Comparison of ENCODE assay signal across 15 cellular contexts in genomic region chr11:47587733-47588326, GRCh38. TPM values are rescaled to one million over a fixed set of nuclear protein-coding genes. Genes with fewer than 3 reads are reported as not detected.
DNase-seq lines count a peak whose midpoint lies in the region; ATAC-seq, FAIRE-seq and TF ChIP-seq lines count a peak whose summit lies in the region.
"Had no signal": no experiment of that assay in that cellular context is flagged by ENCODE, and none has a peak within 500 bp of the region (broad histone marks: within the 10 kb centered on the region; RNA-seq: fewer than 3 reads in every experiment).

No MANE protein-coding gene starts in this region.

- no peak overlapping the region for H3K4me3 Mint-ChIP-seq in stimulated activated memory B cell treated with anti-CD40 and anti-IgM and Interleukin-4, amounts not matched to agents 10 μg/mL and 1 μg/mL and 100 μg/mL, for 72 hours
- no peak overlapping the region for H3K4me3 Mint-ChIP-seq in activated T-helper 1 cell treated with anti-CD3 and anti-CD28 coated beads, Interleukin-12 subunit alpha, Interleukin-12 subunit beta, Interleukin-2, Interleukin-4 antibody, amounts not matched to agents 30 ng/mL and 10 ng/mL and 1 ng/mL, durations not matched to agents 14 hours and 24 hours and 36 hours
- H3K4me3 Mint-ChIP-seq in activated T-helper 17 cell treated with anti-CD3 and anti-CD28 coated beads, Interleukin-2, amount 50 U/mL, for 72 hours: no peak overlapping the region
- H3K4me3 Mint-ChIP-seq: CD4-positive, alpha-beta memory T cell had no signal

- H3K4me2 ChIP-seq in HepG2 (ENCODE audit: low read depth, low read length): peak overlapping the region; percentile 91

- no peaks in the 10 kb centered on the region for H3K4me1 ChIP-seq in HEK293 (ENCODE audit: control insufficient read depth, insufficient read depth, low read length)
- peaks cover 51% of the 10 kb centered on the region for H3K4me1 ChIP-seq in HepG2 (ENCODE audit: insufficient read depth, low read length)

- H2AFZ ChIP-seq in HepG2 (ENCODE audit: low read length): peak overlapping the region; percentile 39

- ATAC-seq in HepG2 (peak; percentile 64), GM18517 (IDR thresholded peaks at IDR 0.05; ENCODE audit: unreplicated experiment) (no peak)
- peak; percentile 5 for ATAC-seq in stimulated activated memory B cell treated with anti-CD40 and anti-IgM and Interleukin-4, amounts not matched to agents 10 μg/mL and 1 μg/mL and 100 μg/mL, for 72 hours
- no peak for ATAC-seq in activated T-helper 17 cell treated with anti-CD3 and anti-CD28 coated beads, Interleukin-2, amount 50 U/mL, for 72 hours (replicated peaks)

- TF ChIP-seq EP300 in HepG2 (IDR thresholded peaks at IDR 0.05; ENCODE audit: low read depth in 2 of 2, low read length in 2 of 2) (no peak), HepG2 (CRISPR knock-in tag; IDR thresholded peaks at IDR 0.05; ENCODE audit: borderline replicate concordance) (no peak)

- no TSS peak for BruUV-seq in HepG2 (replicated peaks; lab: Mats Ljungman, UMichigan)

- POLR2A ChIA-PET in HEK293 (lab: Yijun Ruan, JAX) (no interaction called here), HepG2 (lab: Yijun Ruan, JAX) (interaction anchor here (0.7 to 1.6 kb wide), 6 partner anchors 8 to 136 kb away, joined by 3 to 10 read pairs (median 4); partner anchors contain the start of genes KBTBD4 and NDUFS3)

- H3K36me3 Mint-ChIP-seq in stimulated activated memory B cell treated with anti-CD40 and anti-IgM and Interleukin-4, amounts not matched to agents 10 μg/mL and 1 μg/mL and 100 μg/mL, for 72 hours: peaks cover 25% of the 10 kb centered on the region
- peaks cover 10% of the 10 kb centered on the region for H3K36me3 Mint-ChIP-seq in activated T-helper 1 cell treated with anti-CD3 and anti-CD28 coated beads, Interleukin-12 subunit alpha, Interleukin-12 subunit beta, Interleukin-2, Interleukin-4 antibody, amounts not matched to agents 30 ng/mL and 10 ng/mL and 1 ng/mL, durations not matched to agents 14 hours and 24 hours and 36 hours (ENCODE audit: low read depth)
- peaks cover 29% of the 10 kb centered on the region for H3K36me3 Mint-ChIP-seq in activated T-helper 17 cell treated with anti-CD3 and anti-CD28 coated beads, Interleukin-2, amount 50 U/mL, for 72 hours (ENCODE audit: low read depth)

- H3K9me3 Mint-ChIP-seq in stimulated activated memory B cell treated with anti-CD40 and anti-IgM and Interleukin-4, amounts not matched to agents 10 μg/mL and 1 μg/mL and 100 μg/mL, for 72 hours: no peaks in the 10 kb centered on the region
- H3K9me3 Mint-ChIP-seq in activated T-helper 1 cell treated with anti-CD3 and anti-CD28 coated beads, Interleukin-12 subunit alpha, Interleukin-12 subunit beta, Interleukin-2, Interleukin-4 antibody, amounts not matched to agents 30 ng/mL and 10 ng/mL and 1 ng/mL, durations not matched to agents 14 hours and 24 hours and 36 hours: no peaks in the 10 kb centered on the region
- no peaks in the 10 kb centered on the region for H3K9me3 Mint-ChIP-seq in activated T-helper 17 cell treated with anti-CD3 and anti-CD28 coated beads, Interleukin-2, amount 50 U/mL, for 72 hours
- H3K9me3 Mint-ChIP-seq: CD4-positive, alpha-beta memory T cell had no signal

- no peak for TF ChIP-seq CTCF in HEK293 (tag by site-specific recombination; IDR thresholded peaks at IDR 0.05)
- no peak for TF ChIP-seq CTCF in HepG2 (CRISPR knock-in tag; IDR thresholded peaks at IDR 0.05)

- peaks cover 0 to 3% of the 10 kb centered on the region in 2 experiments; a peak in 3 of 5 replicates for H3K27me3 ChIP-seq in HepG2 (ENCODE audit: control insufficient read depth in 1 of 2, insufficient read depth in 2 of 2, low read length in 2 of 2)

- no peaks in the 10 kb centered on the region for H4K20me1 ChIP-seq in HepG2 (ENCODE audit: insufficient read depth, low read length)

- CTCF ChIA-PET in HEK293 (lab: Yijun Ruan, JAX) (no interaction called here), HepG2 (lab: Yijun Ruan, JAX; ENCODE audit: low intra/inter-chr PET ratio, low total read pairs) (no interaction called here)

- DNase-seq in UCSD-AML1 (lab: John Stamatoyannopoulos, UW; ENCODE audit: unreplicated experiment) (peak; percentile 25), HepG2 (ENCODE audit: low spot score) (no peak)
- no peak for DNase-seq in stimulated activated CD4-positive, alpha-beta T cell treated with anti-CD3 and anti-CD28 coated beads, Interleukin-4, amount 100 ng/mL, for 24 hours
- DNase-seq in activated T-helper 1 cell treated with anti-CD3 and anti-CD28 coated beads, Interleukin-12 subunit alpha, Interleukin-12 subunit beta, Interleukin-2, Interleukin-4 antibody, amounts not matched to agents 30 ng/mL and 10 ng/mL and 1 ng/mL, durations not matched to agents 14 hours and 24 hours and 36 hours (ENCODE audit: low spot score): no peak
- DNase-seq: activated CD4-positive, alpha-beta T cell treated with anti-CD3 and anti-CD28 coated beads, Interleukin-2, amount 50 U/mL, for 1 hour; activated gamma-delta T cell treated with Interleukin-2 at 50 U/mL for 16 hours; CD4-positive, alpha-beta memory T cell; central memory CD4-positive, alpha-beta T cell; SHP77 treated with DMSO at 0.1 percent for 48 hours had no signal

- no peak overlapping the region for H3K27ac Mint-ChIP-seq in stimulated activated memory B cell treated with anti-CD40 and anti-IgM and Interleukin-4, amounts not matched to agents 10 μg/mL and 1 μg/mL and 100 μg/mL, for 72 hours
- H3K27ac Mint-ChIP-seq in activated T-helper 1 cell treated with anti-CD3 and anti-CD28 coated beads, Interleukin-12 subunit alpha, Interleukin-12 subunit beta, Interleukin-2, Interleukin-4 antibody, amounts not matched to agents 30 ng/mL and 10 ng/mL and 1 ng/mL, durations not matched to agents 14 hours and 24 hours and 36 hours: no peak overlapping the region
- no peak overlapping the region for H3K27ac Mint-ChIP-seq in activated T-helper 17 cell treated with anti-CD3 and anti-CD28 coated beads, Interleukin-2, amount 50 U/mL, for 72 hours

- no CpG with 5 or more reads among the region's 14 CpGs for WGBS in HepG2 (ENCODE audit: low lambda C conversion rate)

- peak overlapping the region; percentile 58 for H3K9ac ChIP-seq in HepG2 (ENCODE audit: insufficient read depth, low read depth, low read length)

- H3K36me3 ChIP-seq in HEK293 (ENCODE audit: control insufficient read depth in 2 of 2, insufficient read depth in 1 of 2, low read length in 2 of 2) (peaks cover 10 to 26% of the 10 kb centered on the region in 2 experiments; a peak in 2 of 3 replicates), HepG2 (replicated peaks in 1 of 2; ENCODE audit: control insufficient read depth in 1 of 2, insufficient read depth in 2 of 2, low read length in 2 of 2) (peaks cover 5 to 17% of the 10 kb centered on the region in 2 experiments; a peak in 4 of 5 replicates)

- H3K79me2 ChIP-seq in HepG2 (ENCODE audit: insufficient read depth, low read length): no peaks in the 10 kb centered on the region

- peaks cover 1% of the 10 kb centered on the region for H3K27me3 Mint-ChIP-seq in stimulated activated memory B cell treated with anti-CD40 and anti-IgM and Interleukin-4, amounts not matched to agents 10 μg/mL and 1 μg/mL and 100 μg/mL, for 72 hours
- peaks cover 4% of the 10 kb centered on the region for H3K27me3 Mint-ChIP-seq in activated T-helper 1 cell treated with anti-CD3 and anti-CD28 coated beads, Interleukin-12 subunit alpha, Interleukin-12 subunit beta, Interleukin-2, Interleukin-4 antibody, amounts not matched to agents 30 ng/mL and 10 ng/mL and 1 ng/mL, durations not matched to agents 14 hours and 24 hours and 36 hours (ENCODE audit: insufficient read depth)
- no peaks in the 10 kb centered on the region for H3K27me3 Mint-ChIP-seq in activated T-helper 17 cell treated with anti-CD3 and anti-CD28 coated beads, Interleukin-2, amount 50 U/mL, for 72 hours

- H3K9me3 ChIP-seq in HEK293 (ENCODE audit: control insufficient read depth, insufficient read depth, low read depth, low read length) (no peaks in the 10 kb centered on the region), HepG2 (ENCODE audit: low read length) (no peaks in the 10 kb centered on the region)

- no peak for TF ChIP-seq RAD21 in HepG2 (CRISPR knock-in tag; IDR thresholded peaks at IDR 0.05)

- TF ChIP-seq POLR2A in HepG2 (IDR thresholded peaks at IDR 0.05; ENCODE audit: insufficient read depth in 1 of 2, low read depth in 2 of 2, low read length in 2 of 2): no peak

- H3K27ac ChIP-seq in HEK293 (ENCODE audit: extremely low read depth, low read depth, low read length) (no peak overlapping the region), HepG2 (ENCODE audit: extremely low read length, insufficient read depth, low read length) (no peak overlapping the region)

- H3K4me3 ChIP-seq in HEK293 (ENCODE audit: low read depth, low read length): no peak overlapping the region
- peak overlapping the region; percentile 49 to 70 (median 53); a peak in 5 of 6 replicates for H3K4me3 ChIP-seq in HepG2 (replicated peaks in 1 of 3; ENCODE audit: insufficient read depth in 1 of 3, low read depth in 2 of 3, low read length in 3 of 3)

- H3K4me1 Mint-ChIP-seq in stimulated activated memory B cell treated with anti-CD40 and anti-IgM and Interleukin-4, amounts not matched to agents 10 μg/mL and 1 μg/mL and 100 μg/mL, for 72 hours: no peaks in the 10 kb centered on the region
- H3K4me1 Mint-ChIP-seq in activated T-helper 1 cell treated with anti-CD3 and anti-CD28 coated beads, Interleukin-12 subunit alpha, Interleukin-12 subunit beta, Interleukin-2, Interleukin-4 antibody, amounts not matched to agents 30 ng/mL and 10 ng/mL and 1 ng/mL, durations not matched to agents 14 hours and 24 hours and 36 hours (ENCODE audit: low read depth): peaks cover 6% of the 10 kb centered on the region
- no peaks in the 10 kb centered on the region for H3K4me1 Mint-ChIP-seq in activated T-helper 17 cell treated with anti-CD3 and anti-CD28 coated beads, Interleukin-2, amount 50 U/mL, for 72 hours

- no peak for FAIRE-seq in HepG2 (lab: Jason Lieb, UNC)
- FAIRE-seq: H54, keratinocyte had no signal

- intact Hi-C loops in HepG2 (cut with micrococcal nuclease; ENCODE audit: unreplicated experiment): loop anchor here (5.0 kb wide), 1 partner anchor 521 kb away; no protein-coding TSS in a partner anchor
- intact Hi-C loops in activated T-helper 1 cell treated with anti-CD3 and anti-CD28 coated beads, Interleukin-12 subunit alpha, Interleukin-12 subunit beta, Interleukin-2, Interleukin-4 antibody, amounts not matched to agents 30 ng/mL and 10 ng/mL and 1 ng/mL, durations not matched to agents 14 hours and 24 hours and 36 hours (cut with micrococcal nuclease): no loop called here

- in situ Hi-C loops in HepG2 (cut with HindIII; ENCODE audit: extremely low pct_ligation_motif_present, low pct_unique_long_range_greater_than_20kb): no loop called here

RNA-seq across cellular contexts. Expression of gene FAM180B, which starts 1.4 kb away (rescaled TPM):
- 0.40 and 0.42 TPM in 2 replicates for total RNA-seq in HepG2 (2016; rRNA removed; fragmentation: Illumina TruSeq; extraction: Trizol)
- 0.30 and 0.44 TPM in 2 replicates for total RNA-seq in HepG2 (2016; cell fraction: cytosol; rRNA removed; fragmentation: Illumina TruSeq; extraction: Trizol; ENCODE audit: low read depth)
- 0.26 TPM in 1 of 2 replicates, not detected in the other for total RNA-seq in HepG2 (2016; cell fraction: insoluble cytoplasmic fraction; rRNA removed; fragmentation: Illumina TruSeq; extraction: Trizol)
- 0.31 and 0.34 TPM in 2 replicates for total RNA-seq in HepG2 (2016; cell fraction: membrane; rRNA removed; fragmentation: Illumina TruSeq; extraction: Trizol)
- 0.34 and 0.37 TPM in 2 replicates for total RNA-seq in HepG2 (2016; cell fraction: nucleus; rRNA removed; fragmentation: Illumina TruSeq; extraction: Trizol)
- polyA plus RNA-seq in HepG2 (2011; rRNA removed): 0.72 and 1.0 TPM in 2 replicates
- polyA plus RNA-seq in HepG2 (2011; cell fraction: cytosol; rRNA removed): 0.46 and 0.60 TPM in 2 replicates
- 2.4 and 3.5 TPM in 2 replicates for polyA plus RNA-seq in HepG2 (2011; cell fraction: nucleus; rRNA removed)
- 0.45 and 0.86 TPM in 2 replicates for polyA plus RNA-seq in HepG2 (2012)
- polyA plus RNA-seq in HepG2 (2016; cell fraction: cytosol; fragmentation: Illumina TruSeq; extraction: Trizol; ENCODE audit: low read depth): 0.21 and 0.43 TPM in 2 replicates
- polyA plus RNA-seq in HepG2 (2016; cell fraction: insoluble cytoplasmic fraction; fragmentation: Illumina TruSeq; extraction: Trizol; ENCODE audit: low read depth): 0.16 TPM in 1 of 2 replicates, not detected in the other
- 0.38 and 0.40 TPM in 2 replicates for polyA plus RNA-seq in HepG2 (2016; cell fraction: membrane; fragmentation: Illumina TruSeq; extraction: Trizol; ENCODE audit: low read depth)
- 0.56 and 0.70 TPM in 2 replicates for polyA plus RNA-seq in HepG2 (2016; cell fraction: nucleus; fragmentation: Illumina TruSeq; extraction: Trizol; ENCODE audit: insufficient read depth, low read depth)
- 0.23 and 1.0 TPM in 2 replicates for polyA minus RNA-seq in HepG2 (2011; rRNA and poly(A)+ RNA removed; ENCODE audit: low replicate concordance)
- polyA minus RNA-seq in HepG2 (2011; cell fraction: cytosol; rRNA and poly(A)+ RNA removed): not detected in 2 replicates
- polyA minus RNA-seq in HepG2 (2011; cell fraction: nucleus; rRNA and poly(A)+ RNA removed): 0.52 and 0.75 TPM in 2 replicates
- total RNA-seq in activated T-helper 1 cell treated with anti-CD3 and anti-CD28 coated beads, Interleukin-12 subunit alpha, Interleukin-12 subunit beta, Interleukin-2, Interleukin-4 antibody, amounts not matched to agents 30 ng/mL and 10 ng/mL and 1 ng/mL, durations not matched to agents 14 hours and 24 hours and 36 hours: 0.24 TPM in 1 of 2 replicates, not detected in the other
- total RNA-seq in activated T-helper 17 cell treated with anti-CD3 and anti-CD28 coated beads, Interleukin-2, amount 50 U/mL, for 72 hours: not detected
- polyA plus RNA-seq: CD4-positive, alpha-beta memory T cell; keratinocyte had no signal

RNA-seq across cellular contexts. Expression of gene C1QTNF4, which starts 6.4 kb away (rescaled TPM):
- not detected in 2 replicates for total RNA-seq in HepG2 (2016; rRNA removed; fragmentation: Illumina TruSeq; extraction: Trizol)
- not detected in 2 replicates for total RNA-seq in HepG2 (2016; cell fraction: cytosol; rRNA removed; fragmentation: Illumina TruSeq; extraction: Trizol; ENCODE audit: low read depth)
- 0.17 TPM in 1 of 2 replicates, not detected in the other for total RNA-seq in HepG2 (2016; cell fraction: insoluble cytoplasmic fraction; rRNA removed; fragmentation: Illumina TruSeq; extraction: Trizol)
- not detected in 2 replicates for total RNA-seq in HepG2 (2016; cell fraction: membrane; rRNA removed; fragmentation: Illumina TruSeq; extraction: Trizol)
- total RNA-seq in HepG2 (2016; cell fraction: nucleus; rRNA removed; fragmentation: Illumina TruSeq; extraction: Trizol): not detected in 2 replicates
- polyA plus RNA-seq in HepG2 (2011; rRNA removed): 0.07 TPM in 1 of 2 replicates, not detected in the other
- 0.05 TPM in 1 of 2 replicates, not detected in the other for polyA plus RNA-seq in HepG2 (2011; cell fraction: cytosol; rRNA removed)
- 0.10 and 0.18 TPM in 2 replicates for polyA plus RNA-seq in HepG2 (2011; cell fraction: nucleus; rRNA removed)
- 0.23 TPM in 1 of 2 replicates, not detected in the other for polyA plus RNA-seq in HepG2 (2012)
- polyA plus RNA-seq in HepG2 (2016; cell fraction: cytosol; fragmentation: Illumina TruSeq; extraction: Trizol; ENCODE audit: low read depth): not detected in 2 replicates
- not detected in 2 replicates for polyA plus RNA-seq in HepG2 (2016; cell fraction: insoluble cytoplasmic fraction; fragmentation: Illumina TruSeq; extraction: Trizol; ENCODE audit: low read depth)
- polyA plus RNA-seq in HepG2 (2016; cell fraction: membrane; fragmentation: Illumina TruSeq; extraction: Trizol; ENCODE audit: low read depth): not detected in 2 replicates
- polyA plus RNA-seq in HepG2 (2016; cell fraction: nucleus; fragmentation: Illumina TruSeq; extraction: Trizol; ENCODE audit: insufficient read depth, low read depth): not detected in 2 replicates
- polyA minus RNA-seq in HepG2 (2011; rRNA and poly(A)+ RNA removed; ENCODE audit: low replicate concordance): not detected in 2 replicates
- polyA minus RNA-seq in HepG2 (2011; cell fraction: cytosol; rRNA and poly(A)+ RNA removed): not detected in 2 replicates
- polyA minus RNA-seq in HepG2 (2011; cell fraction: nucleus; rRNA and poly(A)+ RNA removed): not detected in 2 replicates
- total RNA-seq in activated T-helper 1 cell treated with anti-CD3 and anti-CD28 coated beads, Interleukin-12 subunit alpha, Interleukin-12 subunit beta, Interleukin-2, Interleukin-4 antibody, amounts not matched to agents 30 ng/mL and 10 ng/mL and 1 ng/mL, durations not matched to agents 14 hours and 24 hours and 36 hours: 0.16 TPM in 1 of 2 replicates, not detected in the other
- 1 to 10 TPM in 1 of 2 donors, under 1 TPM in 1; 0.28 to 1.4 TPM for total RNA-seq in activated T-helper 17 cell treated with anti-CD3 and anti-CD28 coated beads, Interleukin-2, amount 50 U/mL, for 72 hours
- polyA plus RNA-seq: CD4-positive, alpha-beta memory T cell; keratinocyte had no signal

RNA-seq across cellular contexts. Expression of gene NDUFS3, which starts 9.0 kb away (rescaled TPM):
- total RNA-seq in HepG2 (2016; rRNA removed; fragmentation: Illumina TruSeq; extraction: Trizol): 151 and 177 TPM in 2 replicates
- 63.9 and 66.7 TPM in 2 replicates for total RNA-seq in HepG2 (2016; cell fraction: cytosol; rRNA removed; fragmentation: Illumina TruSeq; extraction: Trizol; ENCODE audit: low read depth)
- total RNA-seq in HepG2 (2016; cell fraction: insoluble cytoplasmic fraction; rRNA removed; fragmentation: Illumina TruSeq; extraction: Trizol): 156 and 192 TPM in 2 replicates
- total RNA-seq in HepG2 (2016; cell fraction: membrane; rRNA removed; fragmentation: Illumina TruSeq; extraction: Trizol): 73.2 and 73.9 TPM in 2 replicates
- total RNA-seq in HepG2 (2016; cell fraction: nucleus; rRNA removed; fragmentation: Illumina TruSeq; extraction: Trizol): 95.2 and 101 TPM in 2 replicates
- polyA plus RNA-seq in HepG2 (2011; rRNA removed): 136 and 184 TPM in 2 replicates
- 250 and 309 TPM in 2 replicates for polyA plus RNA-seq in HepG2 (2011; cell fraction: cytosol; rRNA removed)
- polyA plus RNA-seq in HepG2 (2011; cell fraction: nucleus; rRNA removed): 121 and 147 TPM in 2 replicates
- 68.1 and 104 TPM in 2 replicates for polyA plus RNA-seq in HepG2 (2012)
- 59.5 and 64.2 TPM in 2 replicates for polyA plus RNA-seq in HepG2 (2016; cell fraction: cytosol; fragmentation: Illumina TruSeq; extraction: Trizol; ENCODE audit: low read depth)
- 207 and 214 TPM in 2 replicates for polyA plus RNA-seq in HepG2 (2016; cell fraction: insoluble cytoplasmic fraction; fragmentation: Illumina TruSeq; extraction: Trizol; ENCODE audit: low read depth)
- 60.1 and 66.7 TPM in 2 replicates for polyA plus RNA-seq in HepG2 (2016; cell fraction: membrane; fragmentation: Illumina TruSeq; extraction: Trizol; ENCODE audit: low read depth)
- 195 and 196 TPM in 2 replicates for polyA plus RNA-seq in HepG2 (2016; cell fraction: nucleus; fragmentation: Illumina TruSeq; extraction: Trizol; ENCODE audit: insufficient read depth, low read depth)
- 139 and 344 TPM in 2 replicates for polyA minus RNA-seq in HepG2 (2011; rRNA and poly(A)+ RNA removed; ENCODE audit: low replicate concordance)
- 32.1 and 32.6 TPM in 2 replicates for polyA minus RNA-seq in HepG2 (2011; cell fraction: cytosol; rRNA and poly(A)+ RNA removed)
- 45.3 and 46.7 TPM in 2 replicates for polyA minus RNA-seq in HepG2 (2011; cell fraction: nucleus; rRNA and poly(A)+ RNA removed)
- total RNA-seq in activated T-helper 1 cell treated with anti-CD3 and anti-CD28 coated beads, Interleukin-12 subunit alpha, Interleukin-12 subunit beta, Interleukin-2, Interleukin-4 antibody, amounts not matched to agents 30 ng/mL and 10 ng/mL and 1 ng/mL, durations not matched to agents 14 hours and 24 hours and 36 hours: 148 and 152 TPM in 2 replicates
- 100 to 1,000 TPM in 1 of 2 donors, 10 to 100 TPM in 1; 90.3 to 167 TPM for total RNA-seq in activated T-helper 17 cell treated with anti-CD3 and anti-CD28 coated beads, Interleukin-2, amount 50 U/mL, for 72 hours

RNA-seq across cellular contexts. Expression of gene KBTBD4, which starts 9.1 kb away (rescaled TPM):
- 12.8 and 16.3 TPM in 2 replicates for total RNA-seq in HepG2 (2016; rRNA removed; fragmentation: Illumina TruSeq; extraction: Trizol)
- 1.7 and 3.2 TPM in 2 replicates for total RNA-seq in HepG2 (2016; cell fraction: cytosol; rRNA removed; fragmentation: Illumina TruSeq; extraction: Trizol; ENCODE audit: low read depth)
- total RNA-seq in HepG2 (2016; cell fraction: insoluble cytoplasmic fraction; rRNA removed; fragmentation: Illumina TruSeq; extraction: Trizol): 11.8 and 15.3 TPM in 2 replicates
- total RNA-seq in HepG2 (2016; cell fraction: membrane; rRNA removed; fragmentation: Illumina TruSeq; extraction: Trizol): 4.6 and 5.3 TPM in 2 replicates
- 6.6 and 6.7 TPM in 2 replicates for total RNA-seq in HepG2 (2016; cell fraction: nucleus; rRNA removed; fragmentation: Illumina TruSeq; extraction: Trizol)
- polyA plus RNA-seq in HepG2 (2011; rRNA removed): 8.5 and 10.4 TPM in 2 replicates
- polyA plus RNA-seq in HepG2 (2011; cell fraction: cytosol; rRNA removed): 10.7 and 10.9 TPM in 2 replicates
- polyA plus RNA-seq in HepG2 (2011; cell fraction: nucleus; rRNA removed): 4.4 and 5.2 TPM in 2 replicates
- 6.3 and 8.1 TPM in 2 replicates for polyA plus RNA-seq in HepG2 (2012)
- 0.88 and 1.1 TPM in 2 replicates for polyA plus RNA-seq in HepG2 (2016; cell fraction: cytosol; fragmentation: Illumina TruSeq; extraction: Trizol; ENCODE audit: low read depth)
- polyA plus RNA-seq in HepG2 (2016; cell fraction: insoluble cytoplasmic fraction; fragmentation: Illumina TruSeq; extraction: Trizol; ENCODE audit: low read depth): 13.5 and 13.9 TPM in 2 replicates
- 2.7 and 3.1 TPM in 2 replicates for polyA plus RNA-seq in HepG2 (2016; cell fraction: membrane; fragmentation: Illumina TruSeq; extraction: Trizol; ENCODE audit: low read depth)
- polyA plus RNA-seq in HepG2 (2016; cell fraction: nucleus; fragmentation: Illumina TruSeq; extraction: Trizol; ENCODE audit: insufficient read depth, low read depth): 7.0 and 7.3 TPM in 2 replicates
- polyA minus RNA-seq in HepG2 (2011; rRNA and poly(A)+ RNA removed; ENCODE audit: low replicate concordance): 23.9 and 78.0 TPM in 2 replicates
- polyA minus RNA-seq in HepG2 (2011; cell fraction: cytosol; rRNA and poly(A)+ RNA removed): 6.1 and 7.7 TPM in 2 replicates
- polyA minus RNA-seq in HepG2 (2011; cell fraction: nucleus; rRNA and poly(A)+ RNA removed): 6.1 and 6.6 TPM in 2 replicates
- total RNA-seq in activated T-helper 1 cell treated with anti-CD3 and anti-CD28 coated beads, Interleukin-12 subunit alpha, Interleukin-12 subunit beta, Interleukin-2, Interleukin-4 antibody, amounts not matched to agents 30 ng/mL and 10 ng/mL and 1 ng/mL, durations not matched to agents 14 hours and 24 hours and 36 hours: 16.3 and 19.0 TPM in 2 replicates
- 10 to 100 TPM; 26.9 to 27.3 TPM for total RNA-seq in activated T-helper 17 cell treated with anti-CD3 and anti-CD28 coated beads, Interleukin-2, amount 50 U/mL, for 72 hours

RNA-seq across cellular contexts. Expression of gene PTPMT1, which starts 22.4 kb away (rescaled TPM):
- total RNA-seq in HepG2 (2016; rRNA removed; fragmentation: Illumina TruSeq; extraction: Trizol): 91.5 and 129 TPM in 2 replicates
- 298 and 321 TPM in 2 replicates for total RNA-seq in HepG2 (2016; cell fraction: cytosol; rRNA removed; fragmentation: Illumina TruSeq; extraction: Trizol; ENCODE audit: low read depth)
- total RNA-seq in HepG2 (2016; cell fraction: insoluble cytoplasmic fraction; rRNA removed; fragmentation: Illumina TruSeq; extraction: Trizol): 81.6 and 129 TPM in 2 replicates
- 276 and 295 TPM in 2 replicates for total RNA-seq in HepG2 (2016; cell fraction: membrane; rRNA removed; fragmentation: Illumina TruSeq; extraction: Trizol)
- 68.5 and 73.1 TPM in 2 replicates for total RNA-seq in HepG2 (2016; cell fraction: nucleus; rRNA removed; fragmentation: Illumina TruSeq; extraction: Trizol)
- polyA plus RNA-seq in HepG2 (2011; rRNA removed): 55.6 and 59.4 TPM in 2 replicates
- polyA plus RNA-seq in HepG2 (2011; cell fraction: cytosol; rRNA removed): 75.6 and 88.6 TPM in 2 replicates
- polyA plus RNA-seq in HepG2 (2011; cell fraction: nucleus; rRNA removed): 25.5 and 28.0 TPM in 2 replicates
- 46.9 and 52.6 TPM in 2 replicates for polyA plus RNA-seq in HepG2 (2012)
- 363 and 406 TPM in 2 replicates for polyA plus RNA-seq in HepG2 (2016; cell fraction: cytosol; fragmentation: Illumina TruSeq; extraction: Trizol; ENCODE audit: low read depth)
- polyA plus RNA-seq in HepG2 (2016; cell fraction: insoluble cytoplasmic fraction; fragmentation: Illumina TruSeq; extraction: Trizol; ENCODE audit: low read depth): 80.1 and 94.0 TPM in 2 replicates
- 256 and 270 TPM in 2 replicates for polyA plus RNA-seq in HepG2 (2016; cell fraction: membrane; fragmentation: Illumina TruSeq; extraction: Trizol; ENCODE audit: low read depth)
- polyA plus RNA-seq in HepG2 (2016; cell fraction: nucleus; fragmentation: Illumina TruSeq; extraction: Trizol; ENCODE audit: insufficient read depth, low read depth): 125 and 127 TPM in 2 replicates
- 42.4 and 68.4 TPM in 2 replicates for polyA minus RNA-seq in HepG2 (2011; rRNA and poly(A)+ RNA removed; ENCODE audit: low replicate concordance)
- 19.5 and 22.2 TPM in 2 replicates for polyA minus RNA-seq in HepG2 (2011; cell fraction: cytosol; rRNA and poly(A)+ RNA removed)
- polyA minus RNA-seq in HepG2 (2011; cell fraction: nucleus; rRNA and poly(A)+ RNA removed): 21.8 and 25.0 TPM in 2 replicates
- 57.5 and 60.6 TPM in 2 replicates for total RNA-seq in activated T-helper 1 cell treated with anti-CD3 and anti-CD28 coated beads, Interleukin-12 subunit alpha, Interleukin-12 subunit beta, Interleukin-2, Interleukin-4 antibody, amounts not matched to agents 30 ng/mL and 10 ng/mL and 1 ng/mL, durations not matched to agents 14 hours and 24 hours and 36 hours
- total RNA-seq in activated T-helper 17 cell treated with anti-CD3 and anti-CD28 coated beads, Interleukin-2, amount 50 U/mL, for 72 hours: 10 to 100 TPM; 17.8 to 39.1 TPM

Comparison
In these comparisons a context has a peak if more than half of its experiments do, and no peak if none do; other contexts are left out.
1. ATAC-seq: peak in HepG2 (single experiment) and stimulated activated memory B cell treated with anti-CD40 and anti-IgM and Interleukin-4, amounts not matched to agents 10 μg/mL and 1 μg/mL and 100 μg/mL, for 72 hours (single experiment); none in GM18517 (single experiment) and activated T-helper 17 cell treated with anti-CD3 and anti-CD28 coated beads, Interleukin-2, amount 50 U/mL, for 72 hours (single experiment).
2. Of the 63 proteins assayed by ChIP-seq in both HepG2 and HEK293: peak only in HepG2: MEIS1, PATZ1, REPIN1, ZBTB7A, ZBTB8A, ZNF138 and 5 more; only in HEK293: none; in both: PRDM10; in neither: 51.